ENCODE assay signal across 13 cellular contexts in genomic region chrX:37454537-37455285, GRCh38.
DNase-seq lines count a peak whose midpoint lies in the region; ATAC-seq, FAIRE-seq and TF ChIP-seq lines count a peak whose summit lies in the region.
"Had no signal": no experiment of that assay in that cellular context is flagged by ENCODE, and none has a peak within 500 bp of the region (broad histone marks: within the 10 kb centered on the region; RNA-seq: fewer than 3 reads in every experiment).

No MANE protein-coding gene starts in this region.

- H3K18ac ChIP-seq in H1 (ENCODE audit: extremely low read depth, low read length) = no peak overlapping the region

- H3K4me3 ChIP-seq in GM23248 (no peak overlapping the region), Panc1 (ENCODE audit: low read depth in 2 of 2, low read length in 2 of 2) (no peak overlapping the region), H1 (ENCODE audit: extremely low read depth in 1 of 4, insufficient read depth in 2 of 4, low read depth in 3 of 4, low read length in 4 of 4) (no peak overlapping the region), mucosa of descending colon (no peak overlapping the region), Caco-2 (ENCODE audit: low read depth, low read length) (no peak overlapping the region)

- H3K4me1 ChIP-seq in GM23248 (ENCODE audit: insufficient read depth) (peaks cover 12% of the 10 kb centered on the region), Panc1 (ENCODE audit: control insufficient read depth, insufficient read depth, low read length) (no peaks in the 10 kb centered on the region), H1 (replicated peaks in 1 of 4; ENCODE audit: control insufficient read depth in 3 of 4, insufficient read depth in 4 of 4, low read length in 3 of 4) (peaks cover 0 to 4% (median 0%) of the 10 kb centered on the region in 4 experiments; a peak in 2 of 7 replicates), mucosa of descending colon (ENCODE audit: low read depth) (no peaks in the 10 kb centered on the region), Caco-2 (no peaks in the 10 kb centered on the region)

- no peak overlapping the region for H3K23ac ChIP-seq in H1 (ENCODE audit: insufficient read length)

- H3K9me3 Mint-ChIP-seq in Caco-2 (ENCODE audit: unreplicated experiment) = no peaks in the 10 kb centered on the region
- H3K9me3 Mint-ChIP-seq: activated CD4-positive, alpha-beta memory T cell treated with anti-CD3 and anti-CD28 coated beads for 36 hours; activated naive CD4-positive, alpha-beta T cell treated with anti-CD3 and anti-CD28 coated beads, Interleukin-2, amount 50 U/mL, for 72 hours; naive thymus-derived CD8-positive, alpha-beta T cell had no signal

- no peaks in the 10 kb centered on the region for H3K36me3 Mint-ChIP-seq in Caco-2 (ENCODE audit: insufficient read depth, unreplicated experiment)
- H3K36me3 Mint-ChIP-seq: activated CD4-positive, alpha-beta memory T cell treated with anti-CD3 and anti-CD28 coated beads for 36 hours; activated naive CD4-positive, alpha-beta T cell treated with anti-CD3 and anti-CD28 coated beads, Interleukin-2, amount 50 U/mL, for 72 hours; CD8-positive, alpha-beta memory T cell; naive thymus-derived CD8-positive, alpha-beta T cell had no signal

- no peak overlapping the region for H3K27ac Mint-ChIP-seq in Caco-2 (ENCODE audit: unreplicated experiment)
- H3K27ac Mint-ChIP-seq: activated CD4-positive, alpha-beta memory T cell treated with anti-CD3 and anti-CD28 coated beads for 36 hours; activated naive CD4-positive, alpha-beta T cell treated with anti-CD3 and anti-CD28 coated beads, Interleukin-2, amount 50 U/mL, for 72 hours; CD8-positive, alpha-beta memory T cell; naive thymus-derived CD8-positive, alpha-beta T cell had no signal

- H3K56ac ChIP-seq in H1 (replicated peaks; ENCODE audit: insufficient read length, low read depth, low read length) = no peak overlapping the region

- H4K20me1 ChIP-seq in GM23248 (ENCODE audit: insufficient read depth) = no peaks in the 10 kb centered on the region
- H4K20me1 ChIP-seq in H1 (replicated peaks in 1 of 2; ENCODE audit: control insufficient read depth in 1 of 2, insufficient read depth in 2 of 2, low read length in 2 of 2) = no peaks in the 10 kb centered on the region

- intact Hi-C loops in Panc1 (cut with micrococcal nuclease; ENCODE audit: unreplicated experiment) (no loop called here), mucosa of descending colon (cut with DNase I, micrococcal nuclease) (no loop called here), Caco-2 (cut with micrococcal nuclease; ENCODE audit: unreplicated experiment) (no loop called here)

- H3K23me2 ChIP-seq in H1 (ENCODE audit: low read depth, low read length) = no peaks in the 10 kb centered on the region

- H3K36me3 ChIP-seq in GM23248 (ENCODE audit: low read depth) = no peaks in the 10 kb centered on the region
- H3K36me3 ChIP-seq in Panc1 (ENCODE audit: control insufficient read depth, insufficient read depth, low read length) = no peaks in the 10 kb centered on the region
- no peaks in the 10 kb centered on the region for H3K36me3 ChIP-seq in H1 (ENCODE audit: control insufficient read depth in 2 of 4, insufficient read depth in 4 of 4, low read length in 3 of 4)
- H3K36me3 ChIP-seq in mucosa of descending colon (ENCODE audit: low read depth) = no peaks in the 10 kb centered on the region
- H3K36me3 ChIP-seq in Caco-2 (ENCODE audit: control insufficient read depth, insufficient read depth, low read length) = no peaks in the 10 kb centered on the region

- H3K9ac ChIP-seq in GM23248 (no peak overlapping the region), H1 (replicated peaks in 1 of 4; ENCODE audit: extremely low read depth in 1 of 4, low read depth in 3 of 4, low read length in 3 of 4) (no peak overlapping the region)

- H3K27me3 ChIP-seq in GM23248 (replicated peaks; ENCODE audit: insufficient read depth) (no peaks in the 10 kb centered on the region), Panc1 (ENCODE audit: control insufficient read depth, insufficient read depth, low read length) (no peaks in the 10 kb centered on the region), H1 (replicated peaks in 1 of 4; ENCODE audit: control insufficient read depth in 3 of 4, extremely low read depth in 1 of 4, insufficient read depth in 3 of 4, low read length in 3 of 4) (no peaks in the 10 kb centered on the region), Caco-2 (replicated peaks; ENCODE audit: control insufficient read depth, insufficient read depth, low read length) (no peaks in the 10 kb centered on the region)

- no peak overlapping the region for H3K4ac ChIP-seq in H1 (replicated peaks; ENCODE audit: insufficient read length, low read depth, low read length)

- H4K5ac ChIP-seq in H1 (ENCODE audit: insufficient read length, low read depth, low read length) = no peak overlapping the region

- no peaks in the 10 kb centered on the region for H3K27me3 Mint-ChIP-seq in Caco-2 (ENCODE audit: insufficient read depth, unreplicated experiment)
- H3K27me3 Mint-ChIP-seq: activated CD4-positive, alpha-beta memory T cell treated with anti-CD3 and anti-CD28 coated beads for 36 hours had no signal

- H3K4me2 ChIP-seq in GM23248 (ENCODE audit: unreplicated experiment) (peak overlapping the region; percentile 57), H1 (ENCODE audit: insufficient read depth in 1 of 2, low read depth in 2 of 2, low read length in 2 of 2) (no peak overlapping the region)

- no peak overlapping the region for H2BK12ac ChIP-seq in H1 (ENCODE audit: low read depth, low read length)

- H3K9me3 ChIP-seq in GM23248 (ENCODE audit: low read depth) = no peaks in the 10 kb centered on the region
- no peaks in the 10 kb centered on the region for H3K9me3 ChIP-seq in Panc1 (ENCODE audit: control insufficient read depth, insufficient read depth, low read depth, low read length)
- H3K9me3 ChIP-seq in H1 (ENCODE audit: insufficient read depth in 2 of 2, low read depth in 1 of 2, low read length in 1 of 2) = no peaks in the 10 kb centered on the region
- no peaks in the 10 kb centered on the region for H3K9me3 ChIP-seq in mucosa of descending colon
- no peaks in the 10 kb centered on the region for H3K9me3 ChIP-seq in Caco-2

- POLR2A ChIA-PET in Panc1 (lab: Charles Lee) = no interaction called here
- POLR2A ChIA-PET in H1 (lab: Charles Lee; ENCODE audit: partially characterized antibody) = no interaction called here
- POLR2A ChIA-PET in Caco-2 (lab: Charles Lee) = no interaction called here

- no TSS peak for BruUV-seq in Panc1 (replicated peaks; lab: Mats Ljungman, UMichigan)
- no TSS peak for BruUV-seq in Caco-2 (replicated peaks; lab: Mats Ljungman, UMichigan)

- no peak overlapping the region for H4K91ac ChIP-seq in H1 (replicated peaks; ENCODE audit: insufficient read length, low read length)

- peaks cover under 1% of the 10 kb centered on the region for H3K4me1 Mint-ChIP-seq in Caco-2 (ENCODE audit: low read depth, unreplicated experiment)
- H3K4me1 Mint-ChIP-seq: CD8-positive, alpha-beta memory T cell; naive thymus-derived CD8-positive, alpha-beta T cell had no signal

- H2AFZ ChIP-seq in GM23248 = no peak overlapping the region
- H2AFZ ChIP-seq in H1 (ENCODE audit: low read length) = no peak overlapping the region

- no peak overlapping the region for H3K14ac ChIP-seq in H1 (ENCODE audit: insufficient read length)

- CTCF ChIA-PET in Panc1 (lab: Charles Lee) = no interaction called here
- CTCF ChIA-PET in H1 (lab: Charles Lee; ENCODE audit: partially characterized antibody) = no interaction called here
- CTCF ChIA-PET in Caco-2 (lab: Charles Lee) = no interaction called here

- TF ChIP-seq RAD21 in H1 (IDR thresholded peaks at IDR 0.05 in 1 of 2, conservative IDR thresholded peaks at IDR 0.05 in 1 of 2; ENCODE audit: low read depth in 2 of 2, low read length in 2 of 2) = no peak

- H3K9me2 ChIP-seq in GM23248 (ENCODE audit: insufficient read depth) = no peaks in the 10 kb centered on the region

- no peak overlapping the region for H3K4me3 Mint-ChIP-seq in Caco-2 (ENCODE audit: unreplicated experiment)
- H3K4me3 Mint-ChIP-seq: activated CD4-positive, alpha-beta memory T cell treated with anti-CD3 and anti-CD28 coated beads for 36 hours; CD8-positive, alpha-beta memory T cell; naive thymus-derived CD8-positive, alpha-beta T cell had no signal

- TF ChIP-seq CTCF in Panc1 (IDR thresholded peaks at IDR 0.05) (no peak), H1 (IDR thresholded peaks at IDR 0.05; ENCODE audit: control extremely low read depth in 1 of 3, insufficient read depth in 1 of 3, low read depth in 1 of 3, low read length in 3 of 3) (no peak), mucosa of descending colon (IDR thresholded peaks at IDR 0.05) (no peak), Caco-2 (IDR thresholded peaks at IDR 0.05; ENCODE audit: insufficient read depth in 1 of 2, low read depth in 1 of 2, low read length in 1 of 2, severe bottlenecking in 1 of 2, unreplicated experiment in 1 of 2) (no peak)

- TF ChIP-seq EP300 in H1 (IDR thresholded peaks at IDR 0.05; ENCODE audit: borderline replicate concordance in 1 of 2, low read depth in 2 of 2, low read length in 2 of 2) = no peak

- H2BK20ac ChIP-seq in H1 (ENCODE audit: low read length) = no peak overlapping the region

- H3K27ac ChIP-seq in GM23248 (no peak overlapping the region), Panc1 (ENCODE audit: low read length) (no peak overlapping the region), H1 (ENCODE audit: low read depth, low read length) (no peak overlapping the region)

- H2BK120ac ChIP-seq in H1 (replicated peaks; ENCODE audit: low read depth, low read length) = no peak overlapping the region

- in situ Hi-C loops in GM23248 (cut with MboI) = no loop called here
- in situ Hi-C loops in Panc1 (cut with HindIII; ENCODE audit: low pct_unique_long_range_greater_than_20kb, low sequenced_read_pairs) = no loop called here

- WGBS in GM23248 (ENCODE audit: low coverage in 1 of 2, low lambda C conversion rate in 2 of 2, missing lambda C conversion rate in 2 of 2), 2 experiments = 0% methylated on average over 2 of the region's 2 CpGs
- 49% methylated on average over 2 of the region's 2 CpGs; no CpG with 5 or more reads in 1 of the 2 experiments for whole genome bisulfite sequencing in H1 (ENCODE audit: extremely low coverage in 1 of 2, insufficient coverage in 1 of 2, insufficient read length in 1 of 2, insufficient replicate concordance in 2 of 2, low coverage in 1 of 2, low lambda C conversion rate in 2 of 2, missing lambda C conversion rate in 1 of 2), 2 experiments

- DNase-seq in GM23248 (peak; percentile 26), Panc1 (ENCODE audit: low read depth, low spot score) (peak; percentile 28), H1 (ENCODE audit: low read depth in 1 of 2, low spot score in 2 of 2) (no peak), mucosa of descending colon (peak in 2 of 3 donors; percentile 14 to 23), Caco-2 (no peak)
- DNase-seq in activated naive CD4-positive, alpha-beta T cell (lab: John Stamatoyannopoulos, UW) = no peak
- DNase-seq: activated CD4-positive, alpha-beta memory T cell treated with anti-CD3 and anti-CD28 coated beads for 36 hours; CD8-positive, alpha-beta memory T cell; naive thymus-derived CD8-positive, alpha-beta T cell had no signal

- no peak overlapping the region for H4K8ac ChIP-seq in H1 (ENCODE audit: extremely low read depth, insufficient read depth, low read length)

- no peak overlapping the region for H2BK5ac ChIP-seq in H1 (ENCODE audit: low read depth, low read length)

- no peak overlapping the region for H2BK15ac ChIP-seq in H1 (ENCODE audit: low read length)

- H2AK5ac ChIP-seq in H1 (ENCODE audit: low read depth, low read length) = no peak overlapping the region

- peak; percentile 88 for FAIRE-seq in H1 (lab: Jason Lieb, UNC)
- FAIRE-seq: endometrium had no signal

- no peak for ATAC-seq in Panc1
- peak; percentile 96 for ATAC-seq in mucosa of descending colon
- ATAC-seq in HG02852 (IDR thresholded peaks at IDR 0.05; ENCODE audit: unreplicated experiment) = no peak
- no peak for ATAC-seq in HG02973 (IDR thresholded peaks at IDR 0.05; ENCODE audit: unreplicated experiment)
- ATAC-seq: activated naive CD4-positive, alpha-beta T cell treated with anti-CD3 and anti-CD28 coated beads, Interleukin-2, amount 50 U/mL, for 72 hours; naive thymus-derived CD8-positive, alpha-beta T cell had no signal

- no peak for TF ChIP-seq POLR2A in H1 (IDR thresholded peaks at IDR 0.05; ENCODE audit: control extremely low read depth in 1 of 2, low read depth in 2 of 2, low read length in 2 of 2)

- H3K79me2 ChIP-seq in GM23248 (ENCODE audit: insufficient read depth) (no peaks in the 10 kb centered on the region), H1 (ENCODE audit: control insufficient read depth in 1 of 2, insufficient read depth in 2 of 2, low read length in 2 of 2) (no peaks in the 10 kb centered on the region)

- peaks cover 3% of the 10 kb centered on the region; the same call in 1 of the 2 replicates for H3F3A ChIP-seq in GM23248 (ENCODE audit: insufficient read depth)

- no peaks in the 10 kb centered on the region for H3K79me1 ChIP-seq in H1 (ENCODE audit: low read depth, low read length)

Comparison
In these comparisons a context has a peak if more than half of its experiments do, and no peak if none do; other contexts are left out.
1. DNase-seq: peak in GM23248 (single experiment), Panc1 (single experiment) and mucosa of descending colon (2 of 3); none in H1 (0 of 2), activated naive CD4-positive, alpha-beta T cell (0 of 4) and Caco-2 (0 of 2).